In genomic region chr4:183876268-183876934, GRCh38 we compare ENCODE assay signal across 9 cellular contexts. TPM values are rescaled to one million over a fixed set of nuclear protein-coding genes. Genes with fewer than 3 reads are reported as not detected.
DNase-seq lines count a peak whose midpoint lies in the region; ATAC-seq and TF ChIP-seq lines count a peak whose summit lies in the region.
"Had no signal": no experiment of that assay in that cellular context is flagged by ENCODE, and none has a peak within 500 bp of the region (broad histone marks: within the 10 kb centered on the region; RNA-seq: fewer than 3 reads in every experiment).

No MANE protein-coding gene starts in this region.

- no peak for TF ChIP-seq CTCF in suprapubic skin (IDR thresholded peaks at IDR 0.05)

- H3K27ac ChIP-seq in suprapubic skin: peak overlapping the region; percentile 64
- H3K27ac ChIP-seq: HL-60 had no signal

- no peaks in the 10 kb centered on the region for H3K27me3 ChIP-seq in MG63
- no peaks in the 10 kb centered on the region for H3K27me3 ChIP-seq in suprapubic skin

- no peaks in the 10 kb centered on the region for H3K9me3 ChIP-seq in MG63
- H3K9me3 ChIP-seq in suprapubic skin: no peaks in the 10 kb centered on the region

- H3K36me3 ChIP-seq in MG63 (no peaks in the 10 kb centered on the region), suprapubic skin (no peaks in the 10 kb centered on the region)

- 20% methylated on average over 18 of the region's 18 CpGs for WGBS in suprapubic skin

- TF ChIP-seq EP300 in suprapubic skin (IDR thresholded peaks at IDR 0.05): no peak

- ATAC-seq in GM21390 (IDR thresholded peaks at IDR 0.05; ENCODE audit: unreplicated experiment) (no peak), HG03159 (IDR thresholded peaks at IDR 0.05; ENCODE audit: unreplicated experiment) (no peak)

- TF ChIP-seq POLR2A in suprapubic skin (IDR thresholded peaks at IDR 0.05): no peak

- H3K4me1 ChIP-seq in suprapubic skin: peaks cover 21% of the 10 kb centered on the region

- DNase-seq in MG63 (peak; percentile 96), anterior cingulate cortex (lab: John Stamatoyannopoulos, UW) (peak in 40 of 58 donors; percentile 1 to 88 (median 34)), iris pigment epithelial cell (ENCODE audit: low read depth) (peak; percentile 65), suprapubic skin (ENCODE audit: low spot score in 2 of 2) (peak in 1 of 2 donors; percentile 81), GM19240 (ENCODE audit: insufficient read length, low spot score) (no peak)
- DNase-seq in stimulated activated CD4-positive, alpha-beta T cell treated with anti-CD3 and anti-CD28 coated beads, Interleukin-2, amount 100 ng/mL, for 48 hours: no peak

- H3K4me3 ChIP-seq in MG63: peak overlapping the region; percentile 45
- peak overlapping the region; percentile 50 for H3K4me3 ChIP-seq in suprapubic skin

RNA-seq across cellular contexts. Expression of gene STOX2, which starts 28.7 kb away (rescaled TPM):
- total RNA-seq in MG63 (2014; rRNA removed; shearing (Covaris generic); ENCODE audit: low replicate concordance): 0.89 and 1.8 TPM in 2 replicates
- 10 to 100 TPM in 3 of 4 donors, 1 to 10 TPM in 1; 8.6 to 19.6 (median 12.7) TPM for total RNA-seq in suprapubic skin

Comparison
In these comparisons a context has a peak if more than half of its experiments do, and no peak if none do; other contexts are left out.
1. DNase-seq: peak in MG63 (single experiment), anterior cingulate cortex (40 of 58) and iris pigment epithelial cell (single experiment); none in GM19240 (single experiment) and stimulated activated CD4-positive, alpha-beta T cell treated with anti-CD3 and anti-CD28 coated beads, Interleukin-2, amount 100 ng/mL, for 48 hours (0 of 2).